ENCODE assay signal across 14 cellular contexts in the genomic region with DNA sequence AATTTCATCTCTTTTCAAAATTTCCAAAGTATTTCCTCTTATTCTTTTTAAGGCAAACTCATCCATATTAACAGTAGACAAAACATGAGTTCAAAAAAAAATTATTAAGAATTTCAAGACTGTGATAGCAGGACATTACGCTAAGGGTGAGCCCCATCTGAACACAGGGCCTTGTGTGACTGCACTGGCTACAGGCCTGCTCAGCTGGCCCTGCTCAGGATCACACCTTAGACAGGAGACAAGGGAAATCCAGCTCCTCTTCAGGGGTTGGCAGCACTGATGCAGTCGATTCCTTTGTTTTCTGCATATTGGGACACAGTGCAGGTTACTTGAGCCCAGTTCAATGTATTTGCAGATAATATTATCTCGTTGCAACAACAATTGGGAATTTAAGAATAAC.
DNase-seq lines count a peak whose midpoint lies in the region; ATAC-seq and TF ChIP-seq lines count a peak whose summit lies in the region.
"Had no signal": no experiment of that assay in that cellular context is flagged by ENCODE, and none has a peak within 500 bp of the region (broad histone marks: within the 10 kb centered on the region; RNA-seq: fewer than 3 reads in every experiment).

No MANE protein-coding gene starts in this region.

- H3K27me3 ChIP-seq in left ventricle myocardium inferior (ENCODE audit: low read depth) (no peaks in the 10 kb centered on the region), hepatocyte (no peaks in the 10 kb centered on the region), neural progenitor cell (no peaks in the 10 kb centered on the region), body of pancreas (no peaks in the 10 kb centered on the region)

- H3K9me2 ChIP-seq in hepatocyte (replicated peaks; ENCODE audit: insufficient read depth): no peaks in the 10 kb centered on the region

- 94% methylated on average over 3 of the region's 3 CpGs for WGBS in hepatocyte (ENCODE audit: low lambda C conversion rate, missing lambda C conversion rate)
- whole genome bisulfite sequencing in body of pancreas, 2 donors: 85 to 88% methylated on average over 3 of the region's 3 CpGs

- H2AFZ ChIP-seq in hepatocyte (no peak overlapping the region), neural progenitor cell (replicated peaks) (no peak overlapping the region)
- H2AFZ ChIP-seq: GM23248 had no signal

- H3K4me3 ChIP-seq in left ventricle myocardium inferior (no peak overlapping the region), hepatocyte (no peak overlapping the region), neural progenitor cell (no peak overlapping the region), body of pancreas (no peak overlapping the region)
- H3K4me3 ChIP-seq: GM12878, GM23248 had no signal

- H3K9me3 Mint-ChIP-seq in neural progenitor cell: no peaks in the 10 kb centered on the region
- H3K9me3 Mint-ChIP-seq: CD4-positive, alpha-beta T cell had no signal

- H3K36me3 ChIP-seq in left ventricle myocardium inferior (no peaks in the 10 kb centered on the region), hepatocyte (replicated peaks; ENCODE audit: insufficient read depth, low read depth) (no peaks in the 10 kb centered on the region), neural progenitor cell (no peaks in the 10 kb centered on the region), body of pancreas (replicated peaks in 1 of 2; ENCODE audit: insufficient read depth in 1 of 2, low read depth in 2 of 2) (no peaks in the 10 kb centered on the region)

- no peak overlapping the region for H3K9ac ChIP-seq in neural progenitor cell
- H3K9ac ChIP-seq: GM23248 had no signal

- H3F3A ChIP-seq in neural progenitor cell (ENCODE audit: low read depth): no peaks in the 10 kb centered on the region

- no peak overlapping the region for H3K4me3 Mint-ChIP-seq in neural progenitor cell
- H3K4me3 Mint-ChIP-seq: B cell; CD4-positive, alpha-beta T cell had no signal

- H3K36me3 Mint-ChIP-seq in neural progenitor cell: peaks cover 2% of the 10 kb centered on the region

- intact Hi-C loops in left cardiac atrium (cut with DNase I) (loop anchor here in 1 of 2 donors (10.0 kb wide), 1 partner anchor 440 kb away; no protein-coding TSS in a partner anchor), left ventricle myocardium inferior (cut with micrococcal nuclease) (no loop called here), body of pancreas (cut with DNase I) (no loop called here)

- H3K4me1 ChIP-seq in left ventricle myocardium inferior: peaks cover 19% of the 10 kb centered on the region
- H3K4me1 ChIP-seq in hepatocyte (ENCODE audit: insufficient read depth): no peaks in the 10 kb centered on the region
- peaks cover 20% of the 10 kb centered on the region for H3K4me1 ChIP-seq in neural progenitor cell
- H3K4me1 ChIP-seq in body of pancreas: peaks cover 4% of the 10 kb centered on the region

- no peak for DNase-seq in left cardiac atrium
- no peak for DNase-seq in left ventricle myocardium inferior
- DNase-seq in hepatocyte (ENCODE audit: low spot score): peak; percentile 1
- DNase-seq in neural progenitor cell (ENCODE audit: low spot score): no peak
- DNase-seq in body of pancreas: no peak
- DNase-seq in COLO668 (lab: John Stamatoyannopoulos, UW; ENCODE audit: unreplicated experiment): no peak
- DNase-seq in omental fat pad (ENCODE audit: low spot score): no peak
- DNase-seq: C1 segment of cervical spinal cord; CD4-positive, alpha-beta T cell; DMS79; GM23248; H7 had no signal

- H3K79me2 ChIP-seq in hepatocyte: no peaks in the 10 kb centered on the region
- H3K79me2 ChIP-seq in neural progenitor cell (ENCODE audit: low read depth): no peaks in the 10 kb centered on the region

- H3K9me3 ChIP-seq in left ventricle myocardium inferior (replicated peaks) (no peaks in the 10 kb centered on the region), hepatocyte (ENCODE audit: low read depth) (no peaks in the 10 kb centered on the region), neural progenitor cell (ENCODE audit: low read depth) (no peaks in the 10 kb centered on the region), body of pancreas (no peaks in the 10 kb centered on the region)

- ATAC-seq in left cardiac atrium (peak; percentile 66 to 70), body of pancreas (no peak), omental fat pad (ENCODE audit: low FRiP score) (no peak)
- ATAC-seq: GM12878 had no signal

- H3K27me3 Mint-ChIP-seq in neural progenitor cell (ENCODE audit: insufficient read depth, low read depth): peaks cover 3% of the 10 kb centered on the region
- H3K27me3 Mint-ChIP-seq: B cell; CD4-positive, alpha-beta T cell had no signal

- H3K4me1 Mint-ChIP-seq in neural progenitor cell: peaks cover 57% of the 10 kb centered on the region
- H3K4me1 Mint-ChIP-seq: B cell had no signal

- TF ChIP-seq CTCF in left ventricle myocardium inferior (IDR thresholded peaks at IDR 0.05; ENCODE audit: borderline replicate concordance) (no peak), hepatocyte (IDR thresholded peaks at IDR 0.05; ENCODE audit: poor library complexity) (no peak), neural progenitor cell (IDR thresholded peaks at IDR 0.05) (no peak), body of pancreas (IDR thresholded peaks at IDR 0.05) (no peak), omental fat pad (IDR thresholded peaks at IDR 0.05) (no peak)

- H3K27ac ChIP-seq in left ventricle myocardium inferior (replicated peaks) (no peak overlapping the region), hepatocyte (no peak overlapping the region), neural progenitor cell (no peak overlapping the region), body of pancreas (no peak overlapping the region)
- H3K27ac ChIP-seq: GM23248 had no signal

- no peak overlapping the region for H3K4me2 ChIP-seq in hepatocyte
- no peak overlapping the region for H3K4me2 ChIP-seq in neural progenitor cell

- no peak for TF ChIP-seq POLR2A in body of pancreas (IDR thresholded peaks at IDR 0.05)

- H4K20me1 ChIP-seq in hepatocyte (ENCODE audit: insufficient read depth, poor library complexity, severe bottlenecking) (no peaks in the 10 kb centered on the region), neural progenitor cell (ENCODE audit: low read depth) (no peaks in the 10 kb centered on the region)

- H3K27ac Mint-ChIP-seq in neural progenitor cell: peak overlapping the region; percentile 55
- H3K27ac Mint-ChIP-seq: B cell; CD4-positive, alpha-beta T cell had no signal

Comparison
In these comparisons a context has a peak if more than half of its experiments do, and no peak if none do; other contexts are left out.
1. ATAC-seq: peak in left cardiac atrium (2 of 2); none in body of pancreas (single experiment) and omental fat pad (single experiment).